Comparison of ENCODE assay signal across 27 cellular contexts in genomic region chr4:23972805-23973204, GRCh38.
"Had no signal": no experiment of that assay in that cellular context is flagged by ENCODE, and none has a peak within 500 bp of the region (broad histone marks: within the 10 kb centered on the region; RNA-seq: fewer than 3 reads in every experiment).

No MANE protein-coding gene starts in this region.

- DNase-seq: activated CD4-positive, alpha-beta memory T cell treated with anti-CD3 and anti-CD28 coated beads, Interleukin-2, amount 10 ng/mL, durations not matched to agents 7 days and 5 days; activated CD4-positive, alpha-beta T cell treated with anti-CD3 and anti-CD28 coated beads for 36 hours; activated CD4-positive, alpha-beta T cell treated with anti-CD3 and anti-CD28 coated beads, Interleukin-2, amount 50 U/mL, for 1 hour; activated gamma-delta T cell treated with Interleukin-2 at 50 U/mL for 16 hours; activated naive CD8-positive, alpha-beta T cell treated with anti-CD3 and anti-CD28 coated beads, Interleukin-2, amount 50 U/mL, for 24 hours; activated T-cell treated with anti-CD3 and anti-CD28 coated beads for 4 hours; activated T-cell treated with anti-CD3 and anti-CD28 coated beads, Interleukin-2, amount 50 U/mL, for 48 hours; amniotic stem cell; body of pancreas; central memory CD4-positive, alpha-beta T cell; Kasumi-1; NCI-H1092; NCI-H1417; NCI-H1930; NCI-H2107; NCI-H2171 treated with DMSO at 0.1 percent for 48 hours; NCI-H226; NCI-H526; NCI-H774; PC-9; SHP77 treated with DMSO at 0.1 percent for 48 hours; T-helper 17 cell; T-helper 9 cell had no signal

- H3K4me3 ChIP-seq: ascending aorta, body of pancreas, coronary artery, PC-9 had no signal

- H3K4me1 Mint-ChIP-seq: activated CD4-positive, alpha-beta memory T cell treated with anti-CD3 and anti-CD28 coated beads, Interleukin-2, amount 10 ng/mL, durations not matched to agents 7 days and 5 days; activated CD4-positive, alpha-beta T cell treated with anti-CD3 and anti-CD28 coated beads for 36 hours; activated naive CD4-positive, alpha-beta T cell treated with anti-CD3 and anti-CD28 coated beads, Interleukin-2, amount 50 U/mL, for 24 hours; activated naive CD8-positive, alpha-beta T cell treated with anti-CD3 and anti-CD28 coated beads, Interleukin-2, amount 50 U/mL, for 24 hours; activated T-helper 17 cell treated with anti-CD3 and anti-CD28 coated beads, Interleukin-2, amount 50 U/mL, for 72 hours; T-helper 17 cell had no signal

- H3K27me3 ChIP-seq: ascending aorta, body of pancreas had no signal

- ATAC-seq: activated CD4-positive, alpha-beta T cell treated with anti-CD3 and anti-CD28 coated beads for 36 hours; activated naive CD8-positive, alpha-beta T cell treated with anti-CD3 and anti-CD28 coated beads, Interleukin-2, amount 50 U/mL, for 24 hours; activated T-helper 17 cell treated with anti-CD3 and anti-CD28 coated beads, Interleukin-2, amount 50 U/mL, for 72 hours; body of pancreas; T-helper 17 cell had no signal

- H3K4me2 ChIP-seq: PC-9 had no signal

- H3K9me3 ChIP-seq: ascending aorta, body of pancreas had no signal

- H2AFZ ChIP-seq: PC-9 had no signal

- H3K27ac Mint-ChIP-seq: activated CD4-positive, alpha-beta memory T cell treated with anti-CD3 and anti-CD28 coated beads, Interleukin-2, amount 10 ng/mL, durations not matched to agents 7 days and 5 days; activated CD4-positive, alpha-beta T cell treated with anti-CD3 and anti-CD28 coated beads for 36 hours; activated naive CD4-positive, alpha-beta T cell treated with anti-CD3 and anti-CD28 coated beads, Interleukin-2, amount 50 U/mL, for 24 hours; activated naive CD8-positive, alpha-beta T cell treated with anti-CD3 and anti-CD28 coated beads, Interleukin-2, amount 50 U/mL, for 24 hours; activated T-helper 17 cell treated with anti-CD3 and anti-CD28 coated beads, Interleukin-2, amount 50 U/mL, for 72 hours; T-helper 17 cell had no signal

- H3K27ac ChIP-seq: ascending aorta, body of pancreas, coronary artery, PC-9 had no signal

- H3K4me1 ChIP-seq: ascending aorta, body of pancreas had no signal

- H3K4me3 Mint-ChIP-seq: activated CD4-positive, alpha-beta memory T cell treated with anti-CD3 and anti-CD28 coated beads, Interleukin-2, amount 10 ng/mL, durations not matched to agents 7 days and 5 days; activated CD4-positive, alpha-beta T cell treated with anti-CD3 and anti-CD28 coated beads for 36 hours; activated naive CD4-positive, alpha-beta T cell treated with anti-CD3 and anti-CD28 coated beads, Interleukin-2, amount 50 U/mL, for 24 hours; activated naive CD8-positive, alpha-beta T cell treated with anti-CD3 and anti-CD28 coated beads, Interleukin-2, amount 50 U/mL, for 24 hours; activated T-helper 17 cell treated with anti-CD3 and anti-CD28 coated beads, Interleukin-2, amount 50 U/mL, for 72 hours; T-helper 17 cell had no signal

- H3K36me3 Mint-ChIP-seq: activated naive CD4-positive, alpha-beta T cell treated with anti-CD3 and anti-CD28 coated beads, Interleukin-2, amount 50 U/mL, for 24 hours had no signal

- H3K27me3 Mint-ChIP-seq: activated CD4-positive, alpha-beta memory T cell treated with anti-CD3 and anti-CD28 coated beads, Interleukin-2, amount 10 ng/mL, durations not matched to agents 7 days and 5 days; activated CD4-positive, alpha-beta T cell treated with anti-CD3 and anti-CD28 coated beads for 36 hours; activated naive CD8-positive, alpha-beta T cell treated with anti-CD3 and anti-CD28 coated beads, Interleukin-2, amount 50 U/mL, for 24 hours; activated T-helper 17 cell treated with anti-CD3 and anti-CD28 coated beads, Interleukin-2, amount 50 U/mL, for 72 hours; T-helper 17 cell had no signal

- H3K9me3 Mint-ChIP-seq: activated naive CD4-positive, alpha-beta T cell treated with anti-CD3 and anti-CD28 coated beads, Interleukin-2, amount 50 U/mL, for 24 hours; activated naive CD8-positive, alpha-beta T cell treated with anti-CD3 and anti-CD28 coated beads, Interleukin-2, amount 50 U/mL, for 24 hours; activated T-helper 17 cell treated with anti-CD3 and anti-CD28 coated beads, Interleukin-2, amount 50 U/mL, for 72 hours had no signal

- H3K36me3 ChIP-seq: ascending aorta had no signal
